ENCODE assay signal across 25 cellular contexts in genomic region chr10:68007356-68007755, GRCh38.
DNase-seq lines count a peak whose midpoint lies in the region; ATAC-seq and TF ChIP-seq lines count a peak whose summit lies in the region.
"Had no signal": no experiment of that assay in that cellular context is flagged by ENCODE, and none has a peak within 500 bp of the region (broad histone marks: within the 10 kb centered on the region; RNA-seq: fewer than 3 reads in every experiment).

No MANE protein-coding gene starts in this region.

- peaks cover 2% of the 10 kb centered on the region for H3K27me3 Mint-ChIP-seq in GM23338 (ENCODE audit: insufficient read depth, low read depth, poor library complexity)
- H3K27me3 Mint-ChIP-seq: CD4-positive, alpha-beta T cell had no signal

- peak overlapping the region; percentile 6 for H3K27ac Mint-ChIP-seq in GM23338
- H3K27ac Mint-ChIP-seq in activated naive CD4-positive, alpha-beta T cell treated with anti-CD3 and anti-CD28 coated beads, Interleukin-2, amount 50 U/mL, for 72 hours = peak overlapping the region in 1 of 2 donors; percentile 29
- H3K27ac Mint-ChIP-seq: CD4-positive, alpha-beta T cell had no signal

- no peaks in the 10 kb centered on the region for H3K9me3 Mint-ChIP-seq in GM23338
- H3K9me3 Mint-ChIP-seq in activated naive CD4-positive, alpha-beta T cell treated with anti-CD3 and anti-CD28 coated beads, Interleukin-2, amount 50 U/mL, for 72 hours = peaks cover 0 to 4% of the 10 kb centered on the region in 2 donors

- H3K4me2 ChIP-seq in GM23338 = no peak overlapping the region
- H3K4me2 ChIP-seq: A549; BLaER1 treated with 17β-estradiol and CSF1 and Interleukin-3, amounts not matched to agents 10 nM and 100 nM had no signal

- no peak for DNase-seq in GM23338 (ENCODE audit: low spot score)
- peak; percentile 11 for DNase-seq in LHCN-M2 (ENCODE audit: low read depth)
- DNase-seq in fibroblast of gingiva (ENCODE audit: low read depth) = peak; percentile 14
- DNase-seq in myocyte (ENCODE audit: low read depth) = peak; percentile 6
- no peak for DNase-seq in activated naive CD4-positive, alpha-beta T cell treated with anti-CD3 and anti-CD28 coated beads, Interleukin-2, amount 50 U/mL, for 72 hours (ENCODE audit: low spot score in 2 of 2)
- no peak for DNase-seq in activated CD4-positive, alpha-beta T cell treated with anti-CD3 and anti-CD28 coated beads, Interleukin-2, amount 50 U/mL, for 1 hour
- DNase-seq in GM13977 (ENCODE audit: low spot score) = no peak
- DNase-seq in stimulated activated CD4-positive, alpha-beta T cell treated with anti-CD3 and anti-CD28 coated beads, Interleukin-4, amount 100 ng/mL, for 4 hours = no peak
- DNase-seq: AML-193; CD4-positive, alpha-beta T cell; EL; GDM1; H7; IMR-90; KG1; NCI-H1048; NCI-H1417; NCI-H1694; NCI-H2029 treated with DMSO at 0.1 percent for 48 hours; NCI-H510A; NCI-H69; SHP77 had no signal

- H3K4me3 Mint-ChIP-seq in GM23338 = no peak overlapping the region
- H3K4me3 Mint-ChIP-seq: CD4-positive, alpha-beta T cell had no signal

- H3K27me3 ChIP-seq in GM23338 (ENCODE audit: insufficient read depth) = no peaks in the 10 kb centered on the region
- H3K27me3 ChIP-seq: BLaER1 treated with 17β-estradiol and CSF1 and Interleukin-3, amounts not matched to agents 10 nM and 100 nM had no signal

- peaks cover 4% of the 10 kb centered on the region; the same call in 1 of the 2 replicates for H3K4me1 ChIP-seq in GM23338 (ENCODE audit: insufficient read depth)
- H3K4me1 ChIP-seq: A549; BLaER1 treated with 17β-estradiol and CSF1 and Interleukin-3, amounts not matched to agents 10 nM and 100 nM had no signal

- H3F3A ChIP-seq in GM23338 (replicated peaks; ENCODE audit: low read depth) = no peaks in the 10 kb centered on the region

- in situ Hi-C loops in GM13977 (cut with MboI; ENCODE audit: low pct_unique_long_range_greater_than_20kb, low sequenced_read_pairs, unreplicated experiment) = no loop called here

- H3K9me2 ChIP-seq in GM23338 (ENCODE audit: insufficient read depth) = no peaks in the 10 kb centered on the region

- no peak for TF ChIP-seq CTCF in GM23338 (conservative IDR thresholded peaks at IDR 0.05; ENCODE audit: low read depth in 2 of 2)
- no peak for TF ChIP-seq CTCF in GM13977 (IDR thresholded peaks at IDR 0.05; ENCODE audit: extremely low read depth, insufficient read depth, missing control alignments)

- no peaks in the 10 kb centered on the region; the same call in 1 of the 2 replicates for H4K20me1 ChIP-seq in GM23338 (replicated peaks; ENCODE audit: insufficient read depth)
- H4K20me1 ChIP-seq: BLaER1 treated with 17β-estradiol and CSF1 and Interleukin-3, amounts not matched to agents 10 nM and 100 nM had no signal

- H3K4me3 ChIP-seq in GM23338 = no peak overlapping the region
- H3K4me3 ChIP-seq: A549; BLaER1 treated with 17β-estradiol and CSF1 and Interleukin-3, amounts not matched to agents 10 nM and 100 nM had no signal

- no peaks in the 10 kb centered on the region for H3K79me2 ChIP-seq in GM23338 (replicated peaks; ENCODE audit: insufficient read depth)

- H3K36me3 ChIP-seq in GM23338 (ENCODE audit: insufficient read depth) = no peaks in the 10 kb centered on the region; the same call in 1 of the 2 replicates

- H3K27ac ChIP-seq in GM23338 (ENCODE audit: low read depth) = no peak overlapping the region
- H3K27ac ChIP-seq: A549; BLaER1 treated with 17β-estradiol and CSF1 and Interleukin-3, amounts not matched to agents 10 nM and 100 nM; RWPE1 had no signal

- no peak for ATAC-seq in GM23338
- ATAC-seq in activated naive CD4-positive, alpha-beta T cell treated with anti-CD3 and anti-CD28 coated beads, Interleukin-2, amount 50 U/mL, for 72 hours = no peak
- ATAC-seq: A549 had no signal

- H2AFZ ChIP-seq in GM23338 = no peak overlapping the region

- H3K36me3 Mint-ChIP-seq in GM23338 (ENCODE audit: low read depth) = peaks cover 35% of the 10 kb centered on the region
- peaks cover 29 to 39% of the 10 kb centered on the region in 2 donors for H3K36me3 Mint-ChIP-seq in activated naive CD4-positive, alpha-beta T cell treated with anti-CD3 and anti-CD28 coated beads, Interleukin-2, amount 50 U/mL, for 72 hours

- H3K4me1 Mint-ChIP-seq in GM23338 = no peaks in the 10 kb centered on the region

TF ChIP-seq in GM23338, 12 proteins besides CTCF, POLR2A, EP300 and RAD21:
- TF ChIP-seq CREB1 (CRISPR knock-in tag; IDR thresholded peaks at IDR 0.05; ENCODE audit: low read depth) = no peak
- no peak for TF ChIP-seq ZNF462 (CRISPR knock-in tag; IDR thresholded peaks at IDR 0.05)
- no peak for TF ChIP-seq ETS1 (IDR thresholded peaks at IDR 0.05)
- TF ChIP-seq STAT1 (IDR thresholded peaks at IDR 0.05; ENCODE audit: unreplicated experiment) = no peak

Comparison
In these comparisons a context has a peak if more than half of its experiments do, and no peak if none do; other contexts are left out.
1. DNase-seq: peak in LHCN-M2 (single experiment), fibroblast of gingiva (single experiment) and myocyte (single experiment); none in GM23338 (single experiment), activated naive CD4-positive, alpha-beta T cell treated with anti-CD3 and anti-CD28 coated beads, Interleukin-2, amount 50 U/mL, for 72 hours (0 of 2), activated CD4-positive, alpha-beta T cell treated with anti-CD3 and anti-CD28 coated beads, Interleukin-2, amount 50 U/mL, for 1 hour (single experiment), GM13977 (single experiment) and stimulated activated CD4-positive, alpha-beta T cell treated with anti-CD3 and anti-CD28 coated beads, Interleukin-4, amount 100 ng/mL, for 4 hours (0 of 2).